11 cellular contexts compared by ENCODE assay signal in genomic region chr20:49268600-49269365, GRCh38. TPM values are rescaled to one million over a fixed set of nuclear protein-coding genes. Genes with fewer than 3 reads are reported as not detected.
A peak's percentile ranks its signal among the peaks of the same experiment; 100 is the strongest.
DNase-seq lines count a peak whose midpoint lies in the region; ATAC-seq lines count a peak whose summit lies in the region.
"Had no signal": no experiment of that assay in that cellular context is flagged by ENCODE, and none has a peak within 500 bp of the region (broad histone marks: within the 10 kb centered on the region; RNA-seq: fewer than 3 reads in every experiment).

No MANE protein-coding gene starts in this region.

- peaks cover 34 to 76% (median 67%) of the 10 kb centered on the region in 4 donors for H3K4me1 Mint-ChIP-seq in naive thymus-derived CD8-positive, alpha-beta T cell

- H3K4me3 Mint-ChIP-seq in naive thymus-derived CD8-positive, alpha-beta T cell = peak overlapping the region; percentile 43 to 85 (median 74)

- H3K9me3 Mint-ChIP-seq in naive thymus-derived CD8-positive, alpha-beta T cell = peaks cover 0 to 3% (median 0%) of the 10 kb centered on the region in 9 donors

- H3K27me3 Mint-ChIP-seq in naive thymus-derived CD8-positive, alpha-beta T cell = no peaks in the 10 kb centered on the region

- POLR2A ChIA-PET in naive thymus-derived CD8-positive, alpha-beta T cell (lab: Charles Lee) = interaction anchor here (2.7 kb wide), 1 partner anchor 9 kb away, joined by 23 read pairs; the partner anchor contains the start of gene ZNFX1

- H3K27ac Mint-ChIP-seq in naive thymus-derived CD8-positive, alpha-beta T cell = peak overlapping the region in 8 of 10 donors; percentile 24 to 86 (median 61)

- DNase-seq in ELR (ENCODE audit: low read depth) (peak; percentile 58), amniotic epithelial cell (ENCODE audit: low read depth) (peak; percentile 79), NCI-H82 treated with DMSO at 0.1 percent for 48 hours (lab: John Stamatoyannopoulos, UW; ENCODE audit: unreplicated experiment) (no peak), HK-2 (ENCODE audit: unreplicated experiment) (no peak), HUDEP-2 (lab: John Stamatoyannopoulos, UW; ENCODE audit: unreplicated experiment in 76 of 76) (no peak)
- no peak for DNase-seq in naive thymus-derived CD8-positive, alpha-beta T cell
- DNase-seq: activated gamma-delta T cell treated with Interleukin-2 at 50 U/mL for 16 hours, NCI-H1105, right cardiac atrium had no signal

- ATAC-seq in HG02798 (IDR thresholded peaks at IDR 0.05; ENCODE audit: poor library complexity, unreplicated experiment) (peak; percentile 41), HG03457 (IDR thresholded peaks at IDR 0.05; ENCODE audit: unreplicated experiment) (no peak)
- no peak for ATAC-seq in naive thymus-derived CD8-positive, alpha-beta T cell
- ATAC-seq: right cardiac atrium had no signal

- peaks cover 21 to 90% (median 53%) of the 10 kb centered on the region in 3 donors for H3K36me3 Mint-ChIP-seq in naive thymus-derived CD8-positive, alpha-beta T cell

RNA-seq across cellular contexts. Expression of gene ZNFX1, which starts 9.1 kb away (rescaled TPM):
- total RNA-seq in naive thymus-derived CD8-positive, alpha-beta T cell = 10 to 100 TPM; 56.4 to 57.2 TPM
- 10 to 100 TPM; 28.1 to 45.0 (median 35.8) TPM for polyA plus RNA-seq in naive thymus-derived CD8-positive, alpha-beta T cell

RNA-seq across cellular contexts. Expression of gene DDX27, which starts 49.6 kb away (rescaled TPM):
- total RNA-seq in naive thymus-derived CD8-positive, alpha-beta T cell = 10 to 100 TPM; 65.1 to 65.2 TPM
- 10 to 100 TPM; 28.4 to 57.7 (median 37.9) TPM for polyA plus RNA-seq in naive thymus-derived CD8-positive, alpha-beta T cell

Comparison
In these comparisons a context has a peak if more than half of its experiments do, and no peak if none do; other contexts are left out.
1. DNase-seq: peak in ELR (single experiment) and amniotic epithelial cell (single experiment); none in naive thymus-derived CD8-positive, alpha-beta T cell (0 of 10), NCI-H82 treated with DMSO at 0.1 percent for 48 hours (single experiment), HK-2 (single experiment) and HUDEP-2 (0 of 76).